9 cellular contexts compared by ENCODE assay signal in the genomic region with DNA sequence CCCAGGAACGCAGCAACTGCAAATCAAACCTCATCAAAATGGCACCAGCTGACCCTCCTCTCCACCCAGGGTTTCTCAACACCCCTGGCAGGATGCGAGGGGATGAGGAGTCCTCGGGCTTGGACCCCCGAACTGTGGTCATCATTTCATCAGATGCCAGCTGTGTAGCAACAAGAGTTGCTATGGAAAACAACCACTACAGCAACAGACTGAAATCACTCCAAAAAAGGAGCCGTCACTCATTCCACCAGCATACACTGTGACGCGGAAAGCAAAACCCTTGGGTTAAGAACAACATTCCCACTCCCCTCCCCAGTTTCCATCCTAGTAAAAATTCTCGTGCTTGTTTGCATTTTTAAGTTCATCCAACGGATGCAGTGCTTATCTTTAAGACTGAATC. TPM values are rescaled to one million over a fixed set of nuclear protein-coding genes. Genes with fewer than 3 reads are reported as not detected.
DNase-seq lines count a peak whose midpoint lies in the region; ATAC-seq and TF ChIP-seq lines count a peak whose summit lies in the region.
"Had no signal": no experiment of that assay in that cellular context is flagged by ENCODE, and none has a peak within 500 bp of the region (broad histone marks: within the 10 kb centered on the region; RNA-seq: fewer than 3 reads in every experiment).

No MANE protein-coding gene starts in this region.

- no peak overlapping the region for H2BK5ac ChIP-seq in neuronal stem cell (ENCODE audit: low read length)

- BruUV-seq in PC-3 (replicated peaks; lab: Mats Ljungman, UMichigan) = no TSS peak

- H3K27ac ChIP-seq in PC-3 (ENCODE audit: low read length) = 0 out of 2 replicates have a peak overlapping the region, but pooled peaks have one; percentile 88
- peak overlapping the region; percentile 23 to 90 (median 80) for H3K27ac ChIP-seq in esophagus squamous epithelium
- no peak overlapping the region for H3K27ac ChIP-seq in neuronal stem cell (replicated peaks; ENCODE audit: low read length)

- TF ChIP-seq POLR2A in esophagus squamous epithelium (IDR thresholded peaks at IDR 0.05) = no peak

- H3K9ac ChIP-seq in PC-3 (ENCODE audit: low read length) (no peak overlapping the region), neuronal stem cell (ENCODE audit: low read depth, low read length, poor library complexity) (no peak overlapping the region)

- no peak overlapping the region for H2BK15ac ChIP-seq in neuronal stem cell (ENCODE audit: low read length)

- H4K20me1 ChIP-seq in PC-3 (ENCODE audit: low read length) = peaks cover 19% of the 10 kb centered on the region

- H3K27me3 ChIP-seq in PC-3 (ENCODE audit: low read length) (no peaks in the 10 kb centered on the region), esophagus squamous epithelium (no peaks in the 10 kb centered on the region), neuronal stem cell (ENCODE audit: control insufficient read depth in 3 of 3, insufficient read depth in 3 of 3, low read depth in 1 of 3, low read length in 3 of 3) (no peaks in the 10 kb centered on the region)

- H3F3A ChIP-seq in PC-3 (ENCODE audit: low read length, unreplicated experiment) = peaks cover 6% of the 10 kb centered on the region

- no peak overlapping the region for H2BK12ac ChIP-seq in neuronal stem cell (ENCODE audit: low read length)

- no peak for ATAC-seq in PC-3
- ATAC-seq in GM21526 (IDR thresholded peaks at IDR 0.05; ENCODE audit: low FRiP score, unreplicated experiment) = no peak
- ATAC-seq: activated naive CD4-positive, alpha-beta T cell treated with anti-CD3 and anti-CD28 coated beads, Interleukin-2, amount 50 U/mL, for 72 hours had no signal

- H3K9me3 ChIP-seq in PC-3 (ENCODE audit: low read length) (no peaks in the 10 kb centered on the region), esophagus squamous epithelium (no peaks in the 10 kb centered on the region), neuronal stem cell (replicated peaks in 1 of 2; ENCODE audit: control insufficient read depth in 2 of 2, insufficient read depth in 1 of 2, low read depth in 1 of 2, low read length in 2 of 2) (peaks cover 0 to 9% of the 10 kb centered on the region in 2 donors)

- DNase-seq in AG08395 (ENCODE audit: low spot score) = peak; percentile 54
- DNase-seq in PC-3 = no peak
- DNase-seq in esophagus squamous epithelium (lab: John Stamatoyannopoulos, UW) = no peak
- DNase-seq in neuronal stem cell (ENCODE audit: low spot score) = no peak
- DNase-seq in A172 (ENCODE audit: low spot score) = no peak
- DNase-seq in activated T-cell treated with anti-CD3 and anti-CD28 coated beads, Interleukin-2, amount 50 U/mL, for 1 hour = no peak
- no peak for DNase-seq in SKM-1 (lab: John Stamatoyannopoulos, UW; ENCODE audit: unreplicated experiment)

- peaks cover 75% of the 10 kb centered on the region for H3K79me2 ChIP-seq in PC-3 (ENCODE audit: low read length)

- no peak overlapping the region for H4K8ac ChIP-seq in neuronal stem cell (ENCODE audit: low read depth, low read length)

- no peak overlapping the region for H3K14ac ChIP-seq in neuronal stem cell (ENCODE audit: low read length)

- H3K4me3 ChIP-seq in PC-3 (ENCODE audit: low read length) (no peak overlapping the region), esophagus squamous epithelium (no peak overlapping the region), neuronal stem cell (ENCODE audit: low read length in 2 of 2) (no peak overlapping the region)

- H3K79me1 ChIP-seq in neuronal stem cell (ENCODE audit: low read depth, low read length) = peaks cover 7% of the 10 kb centered on the region

- intact Hi-C loops in PC-3 (cut with micrococcal nuclease) = no loop called here
- intact Hi-C loops in esophagus squamous epithelium (cut with DNase I) = no loop called here

- H4K91ac ChIP-seq in neuronal stem cell (ENCODE audit: low read depth, low read length, poor library complexity) = no peak overlapping the region

- TF ChIP-seq CTCF in PC-3 (conservative IDR thresholded peaks at IDR 0.05; ENCODE audit: low read depth, low read length) = no peak
- TF ChIP-seq CTCF in esophagus squamous epithelium (IDR thresholded peaks at IDR 0.05) = no peak

- POLR2A ChIA-PET in PC-3 (lab: Charles Lee; ENCODE audit: unreplicated experiment) = no interaction called here

- H2BK120ac ChIP-seq in neuronal stem cell (ENCODE audit: low read depth, low read length) = no peak overlapping the region

- H3K4me2 ChIP-seq in PC-3 (ENCODE audit: low read length) (no peak overlapping the region), neuronal stem cell (ENCODE audit: insufficient read depth, low read length, poor library complexity, severe bottlenecking) (no peak overlapping the region)

- H3K18ac ChIP-seq in neuronal stem cell (ENCODE audit: low read length) = peak overlapping the region; percentile 76

- H3K9me2 ChIP-seq in PC-3 (replicated peaks; ENCODE audit: low read length) = no peaks in the 10 kb centered on the region

- H3K4ac ChIP-seq in neuronal stem cell (ENCODE audit: low read length) = no peak overlapping the region

- H2AFZ ChIP-seq in PC-3 (ENCODE audit: low read length) (no peak overlapping the region), neuronal stem cell (ENCODE audit: low read length) (no peak overlapping the region)

- H3K36me3 ChIP-seq in PC-3 (ENCODE audit: low read depth, low read length) (peaks cover 2% of the 10 kb centered on the region; the same call in 1 of the 2 replicates), esophagus squamous epithelium (peaks cover 0 to 28% (median 0%) of the 10 kb centered on the region in 3 donors), neuronal stem cell (replicated peaks in 1 of 2; ENCODE audit: control insufficient read depth in 2 of 2, insufficient read depth in 2 of 2, low read length in 2 of 2) (peaks cover 3 to 67% of the 10 kb centered on the region in 2 donors)

- H2AK5ac ChIP-seq in neuronal stem cell (ENCODE audit: low read depth, low read length) = peak overlapping the region; percentile 81

- 56 to 75% methylated on average over 6 to 8 of the region's 9 CpGs for WGBS in esophagus squamous epithelium, 2 donors
- WGBS in neuronal stem cell (ENCODE audit: extremely low coverage in 2 of 2, insufficient read length in 2 of 2, insufficient replicate concordance in 1 of 2), 2 donors = no CpG with 5 or more reads among the region's 9 CpGs

- CTCF ChIA-PET in PC-3 (lab: Charles Lee) = no interaction called here

- H3K23ac ChIP-seq in neuronal stem cell (ENCODE audit: low read depth, low read length, poor library complexity) = no peak overlapping the region

- H3K4me1 ChIP-seq in PC-3 (ENCODE audit: insufficient read depth, low read length) = peaks cover 42% of the 10 kb centered on the region
- H3K4me1 ChIP-seq in esophagus squamous epithelium = peaks cover 25 to 83% (median 50%) of the 10 kb centered on the region in 3 donors
- H3K4me1 ChIP-seq in neuronal stem cell (ENCODE audit: control insufficient read depth in 2 of 2, insufficient read depth in 1 of 2, low read depth in 1 of 2, low read length in 2 of 2) = peaks cover 21 to 28% of the 10 kb centered on the region in 2 donors

RNA-seq across cellular contexts. Expression of a gene that starts 40.1 kb away (rescaled TPM):
- 40.5 and 46.3 TPM in 2 replicates for total RNA-seq in PC-3 (2014; rRNA removed)
- total RNA-seq in esophagus squamous epithelium = 10 to 100 TPM; 31.8 to 50.0 (median 44.5) TPM
- 67.7 TPM for polyA plus RNA-seq in neuronal stem cell (2013, experiment 1 of 2)
- polyA plus RNA-seq in neuronal stem cell (2013, experiment 2 of 2) = 69.5 TPM
- total RNA-seq in A172 (2014; rRNA removed; shearing (Covaris generic)) = 51.3 and 63.4 TPM in 2 replicates
